ENCODE assay signal across 1 cellular context in genomic region chr11:93160156-93160555, GRCh38.
TF ChIP-seq lines count a peak whose summit lies in the region.

No MANE protein-coding gene starts in this region.

TF ChIP-seq in endothelial cell of umbilical vein, 7 proteins besides CTCF, POLR2A, EP300 and RAD21:
- TF ChIP-seq EZH2 (IDR thresholded peaks at IDR 0.05; ENCODE audit: borderline replicate concordance, low read depth, low read length, severe bottlenecking) (no peak), FOS (IDR thresholded peaks at IDR 0.05; ENCODE audit: borderline replicate concordance, insufficient read depth, low read length) (no peak), GATA2 (IDR thresholded peaks at IDR 0.05; ENCODE audit: insufficient read depth, insufficient read length, low read depth, low read length) (no peak), MYC (IDR thresholded peaks at IDR 0.05; ENCODE audit: low read depth, low read length) (no peak), JUN (IDR thresholded peaks at IDR 0.05; ENCODE audit: borderline replicate concordance, insufficient read depth, insufficient read length, low read depth) (no peak), POLR2AphosphoS5 (IDR thresholded peaks at IDR 0.05; ENCODE audit: insufficient read depth, low read depth, low read length) (no peak), MAX (IDR thresholded peaks at IDR 0.05; ENCODE audit: insufficient read depth, insufficient read length) (no peak)
